10 cellular contexts compared by ENCODE assay signal in genomic region chr3:142210144-142210543, GRCh38. TPM values are rescaled to one million over a fixed set of nuclear protein-coding genes. Genes with fewer than 3 reads are reported as not detected.
DNase-seq lines count a peak whose midpoint lies in the region; ATAC-seq and TF ChIP-seq lines count a peak whose summit lies in the region.
"Had no signal": no experiment of that assay in that cellular context is flagged by ENCODE, and none has a peak within 500 bp of the region (broad histone marks: within the 10 kb centered on the region; RNA-seq: fewer than 3 reads in every experiment).

No MANE protein-coding gene starts in this region.

- TF ChIP-seq CTCF in AG10803 (conservative IDR thresholded peaks at IDR 0.05; ENCODE audit: low read length) (no peak), fibroblast of the aortic adventitia (IDR thresholded peaks at IDR 0.05; ENCODE audit: insufficient read depth, low read length) (no peak), psoas muscle (IDR thresholded peaks at IDR 0.05) (no peak), upper lobe of left lung (IDR thresholded peaks at IDR 0.05) (no peak)
- no peak for TF ChIP-seq CTCF in CD4-positive, alpha-beta T cell (IDR thresholded peaks at IDR 0.05)

- H3K27me3 ChIP-seq in neuronal stem cell (ENCODE audit: control insufficient read depth in 3 of 3, insufficient read depth in 3 of 3, low read depth in 1 of 3, low read length in 3 of 3) (no peaks in the 10 kb centered on the region), psoas muscle (ENCODE audit: insufficient read depth in 3 of 3, low read length in 2 of 3) (no peaks in the 10 kb centered on the region), upper lobe of left lung (no peaks in the 10 kb centered on the region)
- H3K27me3 ChIP-seq in CD4-positive, alpha-beta T cell (ENCODE audit: control insufficient read depth, insufficient read depth, low read length), result no peaks in the 10 kb centered on the region

- WGBS in adipose tissue, 3 donors, result 61 to 91% (median 71%) methylated on average over 3 of the region's 3 CpGs
- WGBS in neuronal stem cell (ENCODE audit: extremely low coverage in 2 of 2, insufficient read length in 2 of 2, insufficient replicate concordance in 1 of 2), 2 donors, result no CpG with 5 or more reads among the region's 3 CpGs
- WGBS in psoas muscle, 3 donors, result 58 to 64% (median 59%) methylated on average over 3 of the region's 3 CpGs
- 88 to 89% methylated on average over 3 of the region's 3 CpGs for WGBS in upper lobe of left lung, 2 donors

- no peak overlapping the region for H4K91ac ChIP-seq in neuronal stem cell (ENCODE audit: low read depth, low read length, poor library complexity)

- no peak overlapping the region for H3K14ac ChIP-seq in neuronal stem cell (ENCODE audit: low read length)

- ATAC-seq in psoas muscle (no peak), upper lobe of left lung (ENCODE audit: low FRiP score in 2 of 2) (no peak)
- ATAC-seq in CD4-positive, alpha-beta T cell (ENCODE audit: poor library complexity), result no peak

- H3K27ac Mint-ChIP-seq in CD4-positive, alpha-beta T cell, result no peak overlapping the region
- H3K27ac Mint-ChIP-seq: activated T-cell treated with anti-CD3 and anti-CD28 coated beads, Interleukin-2, amount 50 U/mL, for 24 hours; dendritic cell treated with granulocyte-macrophage colony-stimulating factor and Interleukin-4, amounts not matched to agents 40 ng/mL and 50 ng/mL, for 4 days had no signal

- peaks cover 88% of the 10 kb centered on the region for H3K36me3 Mint-ChIP-seq in CD4-positive, alpha-beta T cell (ENCODE audit: low read depth)

- H2BK5ac ChIP-seq in neuronal stem cell (ENCODE audit: low read length), result no peak overlapping the region

- H3K4me1 Mint-ChIP-seq in CD4-positive, alpha-beta T cell (ENCODE audit: low read depth), result no peaks in the 10 kb centered on the region

- no peak overlapping the region for H2BK12ac ChIP-seq in neuronal stem cell (ENCODE audit: low read length)

- H2BK15ac ChIP-seq in neuronal stem cell (ENCODE audit: low read length), result no peak overlapping the region

- H3K4me3 ChIP-seq in AG10803 (ENCODE audit: low read length), result peak overlapping the region; percentile 14
- peak overlapping the region; percentile 31 for H3K4me3 ChIP-seq in fibroblast of the aortic adventitia (ENCODE audit: low read depth, low read length)
- no peak overlapping the region for H3K4me3 ChIP-seq in neuronal stem cell (ENCODE audit: low read length in 2 of 2)
- no peak overlapping the region for H3K4me3 ChIP-seq in psoas muscle
- H3K4me3 ChIP-seq in upper lobe of left lung, result no peak overlapping the region

- H2AK5ac ChIP-seq in neuronal stem cell (ENCODE audit: low read depth, low read length), result no peak overlapping the region

- H4K8ac ChIP-seq in neuronal stem cell (ENCODE audit: low read depth, low read length), result no peak overlapping the region

- no peak overlapping the region for H3K9ac ChIP-seq in neuronal stem cell (ENCODE audit: low read depth, low read length, poor library complexity)

- no peak overlapping the region for H3K23ac ChIP-seq in neuronal stem cell (ENCODE audit: low read depth, low read length, poor library complexity)

- no peaks in the 10 kb centered on the region for H3K79me1 ChIP-seq in neuronal stem cell (ENCODE audit: low read depth, low read length)

- no peak overlapping the region for H2BK120ac ChIP-seq in neuronal stem cell (ENCODE audit: low read depth, low read length)

- no peak for TF ChIP-seq EP300 in upper lobe of left lung (IDR thresholded peaks at IDR 0.05)

- no peak overlapping the region for H3K4ac ChIP-seq in neuronal stem cell (ENCODE audit: low read length)

- H2AFZ ChIP-seq in neuronal stem cell (ENCODE audit: low read length), result peak overlapping the region; percentile 50

- no peak for TF ChIP-seq POLR2A in upper lobe of left lung (IDR thresholded peaks at IDR 0.05)

- H3K4me2 ChIP-seq in neuronal stem cell (ENCODE audit: insufficient read depth, low read length, poor library complexity, severe bottlenecking), result peak overlapping the region; percentile 13

- H3K36me3 ChIP-seq in neuronal stem cell (replicated peaks in 1 of 2; ENCODE audit: control insufficient read depth in 2 of 2, insufficient read depth in 2 of 2, low read length in 2 of 2), result peaks cover 1 to 56% of the 10 kb centered on the region in 2 donors
- H3K36me3 ChIP-seq in psoas muscle (ENCODE audit: insufficient read depth in 1 of 2, low read depth in 1 of 2), result peaks cover 0 to 51% of the 10 kb centered on the region in 2 donors
- H3K36me3 ChIP-seq in upper lobe of left lung, result peaks cover 3 to 54% (median 10%) of the 10 kb centered on the region in 4 donors

- H3K18ac ChIP-seq in neuronal stem cell (ENCODE audit: low read length), result no peak overlapping the region

- H3K27ac ChIP-seq in adipose tissue (ENCODE audit: low read depth, low read length) (peak overlapping the region; percentile 38), neuronal stem cell (replicated peaks; ENCODE audit: low read length) (peak overlapping the region; percentile 60), psoas muscle (no peak overlapping the region), upper lobe of left lung (no peak overlapping the region)
- no peak overlapping the region for H3K27ac ChIP-seq in CD4-positive, alpha-beta T cell (ENCODE audit: low read depth, low read length)

- peaks cover 8 to 9% of the 10 kb centered on the region in 2 donors for H3K4me1 ChIP-seq in neuronal stem cell (ENCODE audit: control insufficient read depth in 2 of 2, insufficient read depth in 1 of 2, low read depth in 1 of 2, low read length in 2 of 2)
- H3K4me1 ChIP-seq in psoas muscle, result no peaks in the 10 kb centered on the region
- H3K4me1 ChIP-seq in upper lobe of left lung, result peaks cover 0 to 10% (median 7%) of the 10 kb centered on the region in 4 donors

- H3K9me3 ChIP-seq in neuronal stem cell (replicated peaks in 1 of 2; ENCODE audit: control insufficient read depth in 2 of 2, insufficient read depth in 1 of 2, low read depth in 1 of 2, low read length in 2 of 2) (peaks cover 4 to 12% of the 10 kb centered on the region in 2 donors), psoas muscle (no peaks in the 10 kb centered on the region), upper lobe of left lung (no peaks in the 10 kb centered on the region)
- H3K9me3 ChIP-seq in CD4-positive, alpha-beta T cell (ENCODE audit: control insufficient read depth, low read length), result no peaks in the 10 kb centered on the region

- peak; percentile 4 for DNase-seq in AG10803 (ENCODE audit: low read depth)
- peak; percentile 63 for DNase-seq in fibroblast of the aortic adventitia (ENCODE audit: low read depth)
- no peak for DNase-seq in neuronal stem cell (ENCODE audit: low spot score)
- no peak for DNase-seq in psoas muscle
- DNase-seq in CD4-positive, alpha-beta T cell, result no peak
- DNase-seq in upper lobe of left lung, result no peak
- DNase-seq in HuH-7.5 (ENCODE audit: low spot score), result no peak
- DNase-seq: activated T-cell treated with anti-CD3 and anti-CD28 coated beads, Interleukin-2, amount 50 U/mL, for 24 hours had no signal

- no peaks in the 10 kb centered on the region for H3K27me3 Mint-ChIP-seq in CD4-positive, alpha-beta T cell
- H3K27me3 Mint-ChIP-seq: activated T-cell treated with anti-CD3 and anti-CD28 coated beads, Interleukin-2, amount 50 U/mL, for 24 hours; dendritic cell treated with granulocyte-macrophage colony-stimulating factor and Interleukin-4, amounts not matched to agents 40 ng/mL and 50 ng/mL, for 4 days had no signal

- CTCF ChIA-PET in CD4-positive, alpha-beta T cell (lab: Charles Lee), result interaction anchor here (1.4 kb wide), 1 partner anchor 22 kb away, joined by 3 read pairs; no protein-coding TSS in a partner anchor

- POLR2A ChIA-PET in CD4-positive, alpha-beta T cell (lab: Charles Lee), result no interaction called here

- peaks cover 3% of the 10 kb centered on the region for H3K9me3 Mint-ChIP-seq in CD4-positive, alpha-beta T cell

- no peak overlapping the region for H3K4me3 Mint-ChIP-seq in CD4-positive, alpha-beta T cell
- H3K4me3 Mint-ChIP-seq: activated T-cell treated with anti-CD3 and anti-CD28 coated beads, Interleukin-2, amount 50 U/mL, for 24 hours; dendritic cell treated with granulocyte-macrophage colony-stimulating factor and Interleukin-4, amounts not matched to agents 40 ng/mL and 50 ng/mL, for 4 days had no signal

- intact Hi-C loops in psoas muscle (cut with DNase I), result no loop called here
- intact Hi-C loops in CD4-positive, alpha-beta T cell (cut with DNase I, micrococcal nuclease), result no loop called here

RNA-seq across cellular contexts. Expression of gene GK5, which starts 15.2 kb away (rescaled TPM):
- polyA plus RNA-seq in adipose tissue, result 1 to 10 TPM; 3.2 to 6.2 (median 6.0) TPM
- total RNA-seq in fibroblast of the aortic adventitia (ENCODE audit: low replicate concordance), result 27.3 and 29.2 TPM in 2 replicates
- polyA plus RNA-seq in neuronal stem cell (2013, experiment 1 of 2), result 7.9 TPM
- polyA plus RNA-seq in neuronal stem cell (2013, experiment 2 of 2), result 8.5 TPM
- total RNA-seq in psoas muscle, result 1 to 10 TPM; 4.5 to 7.0 (median 6.4) TPM
- 1 to 10 TPM; 2.5 to 6.8 (median 4.3) TPM for polyA plus RNA-seq in psoas muscle
- 10 to 100 TPM; 12.1 to 14.2 TPM for total RNA-seq in CD4-positive, alpha-beta T cell
- total RNA-seq in upper lobe of left lung, result 10 to 100 TPM; 11.8 to 75.4 (median 18.6) TPM

Comparison
In these comparisons a context has a peak if more than half of its experiments do, and no peak if none do; other contexts are left out.
1. DNase-seq: peak in AG10803 (single experiment) and fibroblast of the aortic adventitia (single experiment); none in neuronal stem cell (single experiment), psoas muscle (0 of 2), CD4-positive, alpha-beta T cell (0 of 10), upper lobe of left lung (0 of 2) and HuH-7.5 (single experiment).
2. H3K4me3 ChIP-seq: peak in AG10803 (single experiment) and fibroblast of the aortic adventitia (single experiment); none in neuronal stem cell (0 of 2), psoas muscle (single experiment) and upper lobe of left lung (0 of 4).
3. H3K27ac ChIP-seq: peak in adipose tissue (single experiment) and neuronal stem cell (single experiment); none in psoas muscle (single experiment), CD4-positive, alpha-beta T cell (single experiment) and upper lobe of left lung (0 of 4).